8 cellular contexts compared by ENCODE assay signal in genomic region chr1:155277896-155278688, GRCh38. TPM values are rescaled to one million over a fixed set of nuclear protein-coding genes. Genes with fewer than 3 reads are reported as not detected.
DNase-seq lines count a peak whose midpoint lies in the region; TF ChIP-seq lines count a peak whose summit lies in the region.

No MANE protein-coding gene starts in this region.

- H3K36me3 ChIP-seq in CD4-positive, alpha-beta memory T cell (ENCODE audit: insufficient read depth, low read length), result no peaks in the 10 kb centered on the region
- H3K36me3 ChIP-seq in HUES64 (ENCODE audit: insufficient read depth, low read length) (no peaks in the 10 kb centered on the region), thyroid gland (no peaks in the 10 kb centered on the region)

- peaks cover 0 to 5% of the 10 kb centered on the region in 2 donors for H3K36me3 Mint-ChIP-seq in CD4-positive, alpha-beta memory T cell
- H3K36me3 Mint-ChIP-seq in activated T-helper 1 cell treated with anti-CD3 and anti-CD28 coated beads, Interleukin-12 subunit alpha, Interleukin-12 subunit beta, Interleukin-2, Interleukin-4 antibody, amounts not matched to agents 30 ng/mL and 10 ng/mL and 1 ng/mL, durations not matched to agents 14 hours and 24 hours and 36 hours (ENCODE audit: low read depth), result no peaks in the 10 kb centered on the region
- H3K36me3 Mint-ChIP-seq in osteocyte (ENCODE audit: unreplicated experiment), result no peaks in the 10 kb centered on the region

- peak; percentile 69 to 91 (median 70) for DNase-seq in CD4-positive, alpha-beta memory T cell
- DNase-seq in activated T-helper 1 cell treated with anti-CD3 and anti-CD28 coated beads, Interleukin-12 subunit alpha, Interleukin-12 subunit beta, Interleukin-2, Interleukin-4 antibody, amounts not matched to agents 30 ng/mL and 10 ng/mL and 1 ng/mL, durations not matched to agents 14 hours and 24 hours and 36 hours (ENCODE audit: low spot score), result peak; percentile 64
- DNase-seq in fibroblast of villous mesenchyme (ENCODE audit: low read depth) (peak; percentile 35), osteocyte (ENCODE audit: extremely low spot score, unreplicated experiment) (no peak), thyroid gland (peak; percentile 73 to 81), GF-D8 (lab: John Stamatoyannopoulos, UW) (no peak)

- H3K4me1 Mint-ChIP-seq in CD4-positive, alpha-beta memory T cell, result peaks cover 17 to 32% (median 25%) of the 10 kb centered on the region in 4 donors
- peaks cover 32% of the 10 kb centered on the region for H3K4me1 Mint-ChIP-seq in activated T-helper 1 cell treated with anti-CD3 and anti-CD28 coated beads, Interleukin-12 subunit alpha, Interleukin-12 subunit beta, Interleukin-2, Interleukin-4 antibody, amounts not matched to agents 30 ng/mL and 10 ng/mL and 1 ng/mL, durations not matched to agents 14 hours and 24 hours and 36 hours (ENCODE audit: low read depth)
- H3K4me1 Mint-ChIP-seq in osteocyte (ENCODE audit: unreplicated experiment), result peaks cover 14% of the 10 kb centered on the region

- H3K4me1 ChIP-seq in CD4-positive, alpha-beta memory T cell (ENCODE audit: insufficient read depth, low read length), result peaks cover 30% of the 10 kb centered on the region
- H3K4me1 ChIP-seq in HUES64 (ENCODE audit: insufficient read depth, low read length) (peaks cover 18% of the 10 kb centered on the region), thyroid gland (peaks cover 10 to 16% of the 10 kb centered on the region in 2 donors)

- POLR2A ChIA-PET in CD4-positive, alpha-beta memory T cell (lab: Charles Lee; ENCODE audit: partially characterized antibody), result interaction anchor here (1.0 to 2.2 kb wide), 3 partner anchors 38 to 61 kb away, joined by 3 to 8 read pairs (median 3); a partner anchor contains a TSS

- no peaks in the 10 kb centered on the region for H3K27me3 Mint-ChIP-seq in CD4-positive, alpha-beta memory T cell
- H3K27me3 Mint-ChIP-seq in activated T-helper 1 cell treated with anti-CD3 and anti-CD28 coated beads, Interleukin-12 subunit alpha, Interleukin-12 subunit beta, Interleukin-2, Interleukin-4 antibody, amounts not matched to agents 30 ng/mL and 10 ng/mL and 1 ng/mL, durations not matched to agents 14 hours and 24 hours and 36 hours (ENCODE audit: insufficient read depth), result peaks cover 7% of the 10 kb centered on the region
- no peaks in the 10 kb centered on the region for H3K27me3 Mint-ChIP-seq in osteocyte (ENCODE audit: unreplicated experiment)

- H3K9ac ChIP-seq in HUES64 (ENCODE audit: low read depth, low read length), result no peak overlapping the region

- no peaks in the 10 kb centered on the region for H3K27me3 ChIP-seq in CD4-positive, alpha-beta memory T cell (ENCODE audit: insufficient read depth, low read length)
- H3K27me3 ChIP-seq in HUES64 (ENCODE audit: insufficient read depth, low read length) (peaks cover 8% of the 10 kb centered on the region; the same call in 1 of the 2 replicates), thyroid gland (no peaks in the 10 kb centered on the region)

- no peaks in the 10 kb centered on the region for H3K9me3 ChIP-seq in CD4-positive, alpha-beta memory T cell (ENCODE audit: control insufficient read depth in 1 of 2, low read length in 2 of 2)
- H3K9me3 ChIP-seq in HUES64 (ENCODE audit: insufficient read depth, low read depth, low read length) (no peaks in the 10 kb centered on the region), thyroid gland (no peaks in the 10 kb centered on the region)

- intact Hi-C loops in CD4-positive, alpha-beta memory T cell (cut with micrococcal nuclease), result loop anchor here (1.0 to 10.0 kb wide), 5 partner anchors 16 to 287 kb away; partner anchors contain the start of genes ASH1L, FDPS and SCAMP3
- intact Hi-C loops in activated T-helper 1 cell treated with anti-CD3 and anti-CD28 coated beads, Interleukin-12 subunit alpha, Interleukin-12 subunit beta, Interleukin-2, Interleukin-4 antibody, amounts not matched to agents 30 ng/mL and 10 ng/mL and 1 ng/mL, durations not matched to agents 14 hours and 24 hours and 36 hours (cut with micrococcal nuclease), result loop anchor here (1.0 to 10.0 kb wide), 11 partner anchors 16 to 777 kb away; partner anchors contain the start of genes ASH1L, ENTREP3, FDPS and LAMTOR2
- intact Hi-C loops in thyroid gland (cut with DNase I), result loop anchor here (5.0 kb wide), 1 partner anchor 44 kb away; the partner anchor contains the start of gene RUSC1

- CTCF ChIA-PET in CD4-positive, alpha-beta memory T cell (lab: Charles Lee; ENCODE audit: partially characterized antibody), result interaction anchor here (1.2 to 3.3 kb wide), 5 partner anchors 27 to 85 kb away, joined by 3 to 19 read pairs (median 6); partner anchors contain the start of gene FDPS

- peak overlapping the region; percentile 55 for H3K27ac ChIP-seq in CD4-positive, alpha-beta memory T cell (ENCODE audit: low read depth, low read length)
- no peak overlapping the region for H3K27ac ChIP-seq in HUES64 (ENCODE audit: low read depth, low read length)
- peak overlapping the region in 1 of 3 donors; percentile 53 for H3K27ac ChIP-seq in thyroid gland

- TF ChIP-seq POLR2A in thyroid gland (IDR thresholded peaks at IDR 0.05), result no peak

- TF ChIP-seq CTCF in fibroblast of villous mesenchyme (IDR thresholded peaks at IDR 0.05; ENCODE audit: insufficient read depth, low read depth, low read length), result peak; percentile 38
- no peak for TF ChIP-seq CTCF in osteocyte (IDR thresholded peaks at IDR 0.05)
- peak in 5 of 6 experiments; percentile 20 to 47 (median 41) for TF ChIP-seq CTCF in thyroid gland (IDR thresholded peaks at IDR 0.05)

- no peaks in the 10 kb centered on the region for H3K9me3 Mint-ChIP-seq in CD4-positive, alpha-beta memory T cell
- no peaks in the 10 kb centered on the region for H3K9me3 Mint-ChIP-seq in activated T-helper 1 cell treated with anti-CD3 and anti-CD28 coated beads, Interleukin-12 subunit alpha, Interleukin-12 subunit beta, Interleukin-2, Interleukin-4 antibody, amounts not matched to agents 30 ng/mL and 10 ng/mL and 1 ng/mL, durations not matched to agents 14 hours and 24 hours and 36 hours
- H3K9me3 Mint-ChIP-seq in osteocyte (ENCODE audit: unreplicated experiment), result no peaks in the 10 kb centered on the region

- peak overlapping the region; percentile 68 to 86 (median 80) for H3K4me3 Mint-ChIP-seq in CD4-positive, alpha-beta memory T cell
- peak overlapping the region; percentile 83 for H3K4me3 Mint-ChIP-seq in activated T-helper 1 cell treated with anti-CD3 and anti-CD28 coated beads, Interleukin-12 subunit alpha, Interleukin-12 subunit beta, Interleukin-2, Interleukin-4 antibody, amounts not matched to agents 30 ng/mL and 10 ng/mL and 1 ng/mL, durations not matched to agents 14 hours and 24 hours and 36 hours
- H3K4me3 Mint-ChIP-seq in osteocyte (ENCODE audit: unreplicated experiment), result peak overlapping the region; percentile 76

- peak overlapping the region; percentile 39 to 91 (median 77) for H3K27ac Mint-ChIP-seq in CD4-positive, alpha-beta memory T cell
- no peak overlapping the region for H3K27ac Mint-ChIP-seq in activated T-helper 1 cell treated with anti-CD3 and anti-CD28 coated beads, Interleukin-12 subunit alpha, Interleukin-12 subunit beta, Interleukin-2, Interleukin-4 antibody, amounts not matched to agents 30 ng/mL and 10 ng/mL and 1 ng/mL, durations not matched to agents 14 hours and 24 hours and 36 hours
- H3K27ac Mint-ChIP-seq in osteocyte (ENCODE audit: unreplicated experiment), result no peak overlapping the region

- WGBS in HUES64, result under 1% methylated on average over 29 of the region's 29 CpGs
- WGBS in thyroid gland, 2 donors, result 0 to 1% methylated on average over 3 to 18 of the region's 29 CpGs

- H3K4me3 ChIP-seq in CD4-positive, alpha-beta memory T cell (ENCODE audit: low read length in 2 of 2), result peak overlapping the region; percentile 29 to 62
- H3K4me3 ChIP-seq in HUES64 (ENCODE audit: low read length) (peak overlapping the region; percentile 70), fibroblast of villous mesenchyme (ENCODE audit: low read depth, low read length) (peak overlapping the region; percentile 66), thyroid gland (replicated peaks in 1 of 3) (peak overlapping the region; percentile 48 to 66 (median 51))

RNA-seq across cellular contexts. Expression of gene HCN3, which starts 0.8 kb away (rescaled TPM):
- 1 to 10 TPM; 4.9 to 5.3 TPM for total RNA-seq in CD4-positive, alpha-beta memory T cell
- polyA plus RNA-seq in CD4-positive, alpha-beta memory T cell, result under 1 TPM; 0.10 to 0.41 TPM
- 2.7 TPM for polyA plus RNA-seq in HUES64 (2013, experiment 1 of 2)
- polyA plus RNA-seq in HUES64 (2013, experiment 2 of 2), result 4.3 TPM
- 3.0 TPM for polyA plus RNA-seq in PFSK-1 (2012; ENCODE audit: insufficient read length, low read depth)
- total RNA-seq in activated T-helper 1 cell treated with anti-CD3 and anti-CD28 coated beads, Interleukin-12 subunit alpha, Interleukin-12 subunit beta, Interleukin-2, Interleukin-4 antibody, amounts not matched to agents 30 ng/mL and 10 ng/mL and 1 ng/mL, durations not matched to agents 14 hours and 24 hours and 36 hours, result 2.5 and 3.3 TPM in 2 replicates
- total RNA-seq in fibroblast of villous mesenchyme (0.86 and 1.6 TPM in 2 replicates), osteocyte (3.7 and 4.1 TPM in 2 replicates), thyroid gland (1 to 10 TPM; 1.5 to 2.9 (median 2.2) TPM)

RNA-seq across cellular contexts. Expression of gene CLK2, which starts 4.8 kb away (rescaled TPM):
- 100 to 1,000 TPM; 123 to 126 TPM for total RNA-seq in CD4-positive, alpha-beta memory T cell
- 10 to 100 TPM; 11.4 to 21.5 TPM for polyA plus RNA-seq in CD4-positive, alpha-beta memory T cell
- 54.0 TPM for polyA plus RNA-seq in HUES64 (2013, experiment 1 of 2)
- 50.2 TPM for polyA plus RNA-seq in HUES64 (2013, experiment 2 of 2)
- polyA plus RNA-seq in PFSK-1 (2012; ENCODE audit: insufficient read length, low read depth), result 56.1 TPM
- 87.0 and 91.6 TPM in 2 replicates for total RNA-seq in activated T-helper 1 cell treated with anti-CD3 and anti-CD28 coated beads, Interleukin-12 subunit alpha, Interleukin-12 subunit beta, Interleukin-2, Interleukin-4 antibody, amounts not matched to agents 30 ng/mL and 10 ng/mL and 1 ng/mL, durations not matched to agents 14 hours and 24 hours and 36 hours
- total RNA-seq in fibroblast of villous mesenchyme (19.3 and 21.6 TPM in 2 replicates), osteocyte (53.7 and 63.5 TPM in 2 replicates), thyroid gland (10 to 100 TPM; 40.0 to 61.6 (median 56.2) TPM)

RNA-seq across cellular contexts. Expression of gene SCAMP3, which starts 15.9 kb away (rescaled TPM):
- total RNA-seq in CD4-positive, alpha-beta memory T cell, result 100 to 1,000 TPM in 1 of 2 experiments, 10 to 100 TPM in 1; 94.4 to 101 TPM
- polyA plus RNA-seq in CD4-positive, alpha-beta memory T cell, result 100 to 1,000 TPM; 132 to 160 TPM
- polyA plus RNA-seq in HUES64 (2013, experiment 1 of 2), result 51.0 TPM
- 54.1 TPM for polyA plus RNA-seq in HUES64 (2013, experiment 2 of 2)
- polyA plus RNA-seq in PFSK-1 (2012; ENCODE audit: insufficient read length, low read depth), result 154 TPM
- 147 and 168 TPM in 2 replicates for total RNA-seq in activated T-helper 1 cell treated with anti-CD3 and anti-CD28 coated beads, Interleukin-12 subunit alpha, Interleukin-12 subunit beta, Interleukin-2, Interleukin-4 antibody, amounts not matched to agents 30 ng/mL and 10 ng/mL and 1 ng/mL, durations not matched to agents 14 hours and 24 hours and 36 hours
- total RNA-seq in fibroblast of villous mesenchyme (33.7 and 35.8 TPM in 2 replicates), osteocyte (73.7 and 74.6 TPM in 2 replicates), thyroid gland (10 to 100 TPM; 51.9 to 73.5 (median 62.7) TPM)

RNA-seq across cellular contexts. Expression of gene ENTREP3, which starts 22.8 kb away (rescaled TPM):
- total RNA-seq in CD4-positive, alpha-beta memory T cell, result 10 to 100 TPM; 10.5 to 12.2 TPM
- polyA plus RNA-seq in CD4-positive, alpha-beta memory T cell, result 1 to 10 TPM in 1 of 2 donors, under 1 TPM in 1; 0.50 to 1.8 TPM
- 33.7 TPM for polyA plus RNA-seq in HUES64 (2013, experiment 1 of 2)
- polyA plus RNA-seq in HUES64 (2013, experiment 2 of 2), result 40.1 TPM
- polyA plus RNA-seq in PFSK-1 (2012; ENCODE audit: insufficient read length, low read depth), result 83.7 TPM
- 40.3 and 45.5 TPM in 2 replicates for total RNA-seq in activated T-helper 1 cell treated with anti-CD3 and anti-CD28 coated beads, Interleukin-12 subunit alpha, Interleukin-12 subunit beta, Interleukin-2, Interleukin-4 antibody, amounts not matched to agents 30 ng/mL and 10 ng/mL and 1 ng/mL, durations not matched to agents 14 hours and 24 hours and 36 hours
- total RNA-seq in fibroblast of villous mesenchyme (7.7 and 7.8 TPM in 2 replicates), osteocyte (36.6 and 37.6 TPM in 2 replicates), thyroid gland (10 to 100 TPM in 1 of 4 donors, 1 to 10 TPM in 3; 5.6 to 12.0 (median 7.8) TPM)

RNA-seq across cellular contexts. Expression of gene PKLR, which starts 23.1 kb away (rescaled TPM):
- total RNA-seq in CD4-positive, alpha-beta memory T cell, result not detected
- polyA plus RNA-seq in CD4-positive, alpha-beta memory T cell, result not detected
- polyA plus RNA-seq in HUES64 (2013, experiment 1 of 2), result 0.70 TPM
- 1.1 TPM for polyA plus RNA-seq in HUES64 (2013, experiment 2 of 2)
- polyA plus RNA-seq in PFSK-1 (2012; ENCODE audit: insufficient read length, low read depth), result not detected
- 0.05 and 0.15 TPM in 2 replicates for total RNA-seq in activated T-helper 1 cell treated with anti-CD3 and anti-CD28 coated beads, Interleukin-12 subunit alpha, Interleukin-12 subunit beta, Interleukin-2, Interleukin-4 antibody, amounts not matched to agents 30 ng/mL and 10 ng/mL and 1 ng/mL, durations not matched to agents 14 hours and 24 hours and 36 hours
- total RNA-seq in fibroblast of villous mesenchyme (not detected in 2 replicates), osteocyte (not detected in 2 replicates), thyroid gland (not detected)

Comparison
In these comparisons a context has a peak if more than half of its experiments do, and no peak if none do; other contexts are left out.
1. DNase-seq: peak in CD4-positive, alpha-beta memory T cell (5 of 5), activated T-helper 1 cell treated with anti-CD3 and anti-CD28 coated beads, Interleukin-12 subunit alpha, Interleukin-12 subunit beta, Interleukin-2, Interleukin-4 antibody, amounts not matched to agents 30 ng/mL and 10 ng/mL and 1 ng/mL, durations not matched to agents 14 hours and 24 hours and 36 hours (single experiment), fibroblast of villous mesenchyme (single experiment) and thyroid gland (2 of 2); none in osteocyte (single experiment) and GF-D8 (single experiment).
2. H3K27ac Mint-ChIP-seq: peak in CD4-positive, alpha-beta memory T cell (7 of 7); none in activated T-helper 1 cell treated with anti-CD3 and anti-CD28 coated beads, Interleukin-12 subunit alpha, Interleukin-12 subunit beta, Interleukin-2, Interleukin-4 antibody, amounts not matched to agents 30 ng/mL and 10 ng/mL and 1 ng/mL, durations not matched to agents 14 hours and 24 hours and 36 hours (single experiment) and osteocyte (single experiment).
3. Peak in every context shown above with its lines, with median percentiles within 50 percentile points of each other: H3K4me3 ChIP-seq and H3K4me3 Mint-ChIP-seq.